Comparison of ENCODE assay signal across 33 cellular contexts in the genomic region with DNA sequence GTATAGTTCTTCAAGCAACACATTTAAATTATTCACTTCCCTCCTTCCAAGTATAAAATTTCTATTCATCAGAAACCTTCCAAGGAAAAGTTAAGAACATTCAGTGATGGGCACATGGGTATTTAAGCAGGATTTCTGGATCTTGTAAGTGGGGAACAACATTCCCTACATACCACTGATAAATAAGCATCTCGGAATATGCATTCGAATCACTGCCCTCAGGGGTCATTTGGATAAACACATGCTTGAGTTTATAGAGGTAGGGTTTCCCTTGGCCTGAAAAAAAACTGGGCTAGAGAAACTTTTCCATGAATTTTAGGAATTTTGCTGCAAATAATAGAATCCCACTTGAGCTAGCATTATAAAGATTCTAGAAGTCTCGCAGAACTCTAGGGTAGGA.
"Had no signal": no experiment of that assay in that cellular context is flagged by ENCODE, and none has a peak within 500 bp of the region (broad histone marks: within the 10 kb centered on the region; RNA-seq: fewer than 3 reads in every experiment).

No MANE protein-coding gene starts in this region.

- H3K9me3 ChIP-seq: ascending aorta, breast epithelium, colonic mucosa, esophagus squamous epithelium, gastroesophageal sphincter, heart right ventricle had no signal

- H3K4me3 ChIP-seq: ascending aorta, breast epithelium, cardiac muscle cell, colonic mucosa, esophagus squamous epithelium, gastroesophageal sphincter, heart right ventricle had no signal

- DNase-seq: activated CD4-positive, alpha-beta memory T cell treated with anti-CD3 and anti-CD28 coated beads for 36 hours; activated CD4-positive, alpha-beta T cell treated with anti-CD3 and anti-CD28 coated beads for 36 hours; activated CD4-positive, alpha-beta T cell treated with anti-CD3 and anti-CD28 coated beads, Interleukin-2, amount 10 ng/mL, durations not matched to agents 24 days and 14 days; activated CD4-positive, CD25-positive, alpha-beta regulatory T cell; activated CD4-positive, CD25-positive, alpha-beta regulatory T cell treated with anti-CD3 and anti-CD28 coated beads, Interleukin-2, amount 50 U/mL, for 72 hours; activated CD8-positive, alpha-beta memory T cell treated with anti-CD3 and anti-CD28 coated beads, Interleukin-2, amount 10 ng/mL, durations not matched to agents 7 days and 5 days; activated CD8-positive, alpha-beta memory T cell treated with anti-CD3 and anti-CD28 coated beads, Interleukin-2, amount 50 U/mL, for 4 hours; activated CD8-positive, alpha-beta T cell treated with anti-CD3 and anti-CD28 coated beads, Interleukin-2, amount 10 ng/mL, durations not matched to agents 7 days and 5 days; activated effector memory CD4-positive, alpha-beta T cell treated with anti-CD3 and anti-CD28 coated beads, Interleukin-2, amount 50 U/mL, for 16 hours; activated naive CD4-positive, alpha-beta T cell treated with anti-CD3 and anti-CD28 coated beads for 36 hours; activated naive CD8-positive, alpha-beta T cell treated with anti-CD3 and anti-CD28 coated beads, Interleukin-2, amount 10 ng/mL, durations not matched to agents 7 days and 5 days; activated T-cell treated with anti-CD3 and anti-CD28 coated beads, Interleukin-2, amount 50 U/mL, for 1 hour; activated T-cell treated with anti-CD3 and anti-CD28 coated beads, Interleukin-2, amount 50 U/mL, for 48 hours; central memory CD4-positive, alpha-beta T cell; cerebellar nuclear complex; colonic mucosa; effector CD8-positive, alpha-beta T cell; esophagus squamous epithelium; foreskin melanocyte; heart right ventricle; T-helper 17 cell; T1000; WERI-Rb-1 had no signal

- ATAC-seq: activated CD4-positive, alpha-beta T cell treated with anti-CD3 and anti-CD28 coated beads for 36 hours; activated CD8-positive, alpha-beta memory T cell treated with anti-CD3 and anti-CD28 coated beads, Interleukin-2, amount 10 ng/mL, durations not matched to agents 7 days and 5 days; activated CD8-positive, alpha-beta T cell treated with anti-CD3 and anti-CD28 coated beads, Interleukin-2, amount 10 ng/mL, durations not matched to agents 7 days and 5 days; gastroesophageal sphincter; heart right ventricle; T-helper 17 cell had no signal

- H3K27me3 Mint-ChIP-seq: activated CD4-positive, alpha-beta memory T cell treated with anti-CD3 and anti-CD28 coated beads for 36 hours; activated CD4-positive, alpha-beta T cell treated with anti-CD3 and anti-CD28 coated beads for 36 hours; activated CD4-positive, alpha-beta T cell treated with anti-CD3 and anti-CD28 coated beads, Interleukin-2, amount 10 ng/mL, durations not matched to agents 24 days and 14 days; activated CD8-positive, alpha-beta memory T cell treated with anti-CD3 and anti-CD28 coated beads, Interleukin-2, amount 10 ng/mL, durations not matched to agents 7 days and 5 days; activated naive CD4-positive, alpha-beta T cell treated with anti-CD3 and anti-CD28 coated beads, Interleukin-2, amount 50 U/mL, for 24 hours; activated naive CD8-positive, alpha-beta T cell treated with anti-CD3 and anti-CD28 coated beads, Interleukin-2, amount 10 ng/mL, durations not matched to agents 7 days and 5 days; brain; T-helper 17 cell had no signal

- H3K4me1 ChIP-seq: ascending aorta, breast epithelium, colonic mucosa, esophagus squamous epithelium, gastroesophageal sphincter, heart right ventricle had no signal

- H3K4me3 Mint-ChIP-seq: activated CD4-positive, alpha-beta memory T cell treated with anti-CD3 and anti-CD28 coated beads for 36 hours; activated CD4-positive, alpha-beta T cell treated with anti-CD3 and anti-CD28 coated beads for 36 hours; activated CD4-positive, alpha-beta T cell treated with anti-CD3 and anti-CD28 coated beads, Interleukin-2, amount 10 ng/mL, durations not matched to agents 24 days and 14 days; activated CD8-positive, alpha-beta memory T cell treated with anti-CD3 and anti-CD28 coated beads, Interleukin-2, amount 10 ng/mL, durations not matched to agents 7 days and 5 days; activated CD8-positive, alpha-beta T cell treated with anti-CD3 and anti-CD28 coated beads, Interleukin-2, amount 10 ng/mL, durations not matched to agents 7 days and 5 days; activated naive CD4-positive, alpha-beta T cell treated with anti-CD3 and anti-CD28 coated beads for 36 hours; activated naive CD4-positive, alpha-beta T cell treated with anti-CD3 and anti-CD28 coated beads, Interleukin-2, amount 50 U/mL, for 24 hours; activated naive CD8-positive, alpha-beta T cell treated with anti-CD3 and anti-CD28 coated beads, Interleukin-2, amount 10 ng/mL, durations not matched to agents 7 days and 5 days; activated T-helper 1 cell treated with anti-CD3 and anti-CD28 coated beads, Interleukin-12 subunit alpha, Interleukin-12 subunit beta, Interleukin-2, Interleukin-4 antibody, amounts not matched to agents 30 ng/mL and 10 ng/mL and 1 ng/mL, durations not matched to agents 14 hours and 24 hours and 36 hours; brain; T-helper 17 cell; T-helper 2 cell treated with Interferon-gamma antibody and Interleukin-4, amounts not matched to agents 5 μg/mL and 100 μg/mL, for 36 hours had no signal

- H3K4me1 Mint-ChIP-seq: activated CD4-positive, alpha-beta T cell treated with anti-CD3 and anti-CD28 coated beads for 36 hours; activated CD4-positive, alpha-beta T cell treated with anti-CD3 and anti-CD28 coated beads, Interleukin-2, amount 10 ng/mL, durations not matched to agents 24 days and 14 days; activated CD8-positive, alpha-beta memory T cell treated with anti-CD3 and anti-CD28 coated beads, Interleukin-2, amount 10 ng/mL, durations not matched to agents 7 days and 5 days; activated naive CD4-positive, alpha-beta T cell treated with anti-CD3 and anti-CD28 coated beads, Interleukin-2, amount 50 U/mL, for 24 hours; activated naive CD8-positive, alpha-beta T cell treated with anti-CD3 and anti-CD28 coated beads, Interleukin-2, amount 10 ng/mL, durations not matched to agents 7 days and 5 days; T-helper 17 cell had no signal

- H3K36me3 Mint-ChIP-seq: activated CD4-positive, alpha-beta memory T cell treated with anti-CD3 and anti-CD28 coated beads for 36 hours; activated CD8-positive, alpha-beta memory T cell treated with anti-CD3 and anti-CD28 coated beads, Interleukin-2, amount 10 ng/mL, durations not matched to agents 7 days and 5 days; activated naive CD4-positive, alpha-beta T cell treated with anti-CD3 and anti-CD28 coated beads, Interleukin-2, amount 50 U/mL, for 24 hours; activated naive CD8-positive, alpha-beta T cell treated with anti-CD3 and anti-CD28 coated beads, Interleukin-2, amount 10 ng/mL, durations not matched to agents 7 days and 5 days; brain had no signal

- H3K27me3 ChIP-seq: ascending aorta, colonic mucosa, esophagus squamous epithelium, gastroesophageal sphincter, heart right ventricle had no signal

- H3K36me3 ChIP-seq: ascending aorta, breast epithelium, cardiac muscle cell, colonic mucosa, esophagus squamous epithelium, gastroesophageal sphincter, heart right ventricle, WERI-Rb-1 had no signal

- H3K27ac ChIP-seq: ascending aorta, breast epithelium, cardiac muscle cell, colonic mucosa, epithelial cell of prostate, esophagus squamous epithelium, gastroesophageal sphincter, heart right ventricle, WERI-Rb-1 had no signal

- H3K27ac Mint-ChIP-seq: activated CD4-positive, alpha-beta memory T cell treated with anti-CD3 and anti-CD28 coated beads for 36 hours; activated CD4-positive, alpha-beta T cell treated with anti-CD3 and anti-CD28 coated beads for 36 hours; activated CD4-positive, alpha-beta T cell treated with anti-CD3 and anti-CD28 coated beads, Interleukin-2, amount 10 ng/mL, durations not matched to agents 24 days and 14 days; activated CD8-positive, alpha-beta memory T cell treated with anti-CD3 and anti-CD28 coated beads, Interleukin-2, amount 10 ng/mL, durations not matched to agents 7 days and 5 days; activated CD8-positive, alpha-beta T cell treated with anti-CD3 and anti-CD28 coated beads, Interleukin-2, amount 10 ng/mL, durations not matched to agents 7 days and 5 days; activated naive CD4-positive, alpha-beta T cell treated with anti-CD3 and anti-CD28 coated beads for 36 hours; activated naive CD4-positive, alpha-beta T cell treated with anti-CD3 and anti-CD28 coated beads, Interleukin-2, amount 50 U/mL, for 24 hours; activated naive CD8-positive, alpha-beta T cell treated with anti-CD3 and anti-CD28 coated beads, Interleukin-2, amount 10 ng/mL, durations not matched to agents 7 days and 5 days; activated T-helper 1 cell treated with anti-CD3 and anti-CD28 coated beads, Interleukin-12 subunit alpha, Interleukin-12 subunit beta, Interleukin-2, Interleukin-4 antibody, amounts not matched to agents 30 ng/mL and 10 ng/mL and 1 ng/mL, durations not matched to agents 14 hours and 24 hours and 36 hours; activated T-helper 2 cell treated with anti-CD3 and anti-CD28 coated beads, Interferon-gamma antibody, Interleukin-2, Interleukin-4, amounts not matched to agents 10 μg/mL and 5 μg/mL and 100 μg/mL, durations not matched to agents 14 hours and 24 hours and 36 hours; brain; T-helper 17 cell; T-helper 2 cell treated with Interferon-gamma antibody and Interleukin-4, amounts not matched to agents 5 μg/mL and 100 μg/mL, for 36 hours had no signal

- H3K9me3 Mint-ChIP-seq: activated CD4-positive, alpha-beta memory T cell treated with anti-CD3 and anti-CD28 coated beads for 36 hours; activated CD4-positive, alpha-beta T cell treated with anti-CD3 and anti-CD28 coated beads, Interleukin-2, amount 10 ng/mL, durations not matched to agents 24 days and 14 days; activated naive CD4-positive, alpha-beta T cell treated with anti-CD3 and anti-CD28 coated beads for 36 hours; activated naive CD4-positive, alpha-beta T cell treated with anti-CD3 and anti-CD28 coated beads, Interleukin-2, amount 50 U/mL, for 24 hours; activated naive CD8-positive, alpha-beta T cell treated with anti-CD3 and anti-CD28 coated beads, Interleukin-2, amount 10 ng/mL, durations not matched to agents 7 days and 5 days; activated T-helper 1 cell treated with anti-CD3 and anti-CD28 coated beads, Interleukin-12 subunit alpha, Interleukin-12 subunit beta, Interleukin-2, Interleukin-4 antibody, amounts not matched to agents 30 ng/mL and 10 ng/mL and 1 ng/mL, durations not matched to agents 14 hours and 24 hours and 36 hours; activated T-helper 2 cell treated with anti-CD3 and anti-CD28 coated beads, Interferon-gamma antibody, Interleukin-2, Interleukin-4, amounts not matched to agents 10 μg/mL and 5 μg/mL and 100 μg/mL, durations not matched to agents 14 hours and 24 hours and 36 hours; T-helper 2 cell treated with Interferon-gamma antibody and Interleukin-4, amounts not matched to agents 5 μg/mL and 100 μg/mL, for 36 hours had no signal
